24 cellular contexts compared by ENCODE assay signal in the genomic region with DNA sequence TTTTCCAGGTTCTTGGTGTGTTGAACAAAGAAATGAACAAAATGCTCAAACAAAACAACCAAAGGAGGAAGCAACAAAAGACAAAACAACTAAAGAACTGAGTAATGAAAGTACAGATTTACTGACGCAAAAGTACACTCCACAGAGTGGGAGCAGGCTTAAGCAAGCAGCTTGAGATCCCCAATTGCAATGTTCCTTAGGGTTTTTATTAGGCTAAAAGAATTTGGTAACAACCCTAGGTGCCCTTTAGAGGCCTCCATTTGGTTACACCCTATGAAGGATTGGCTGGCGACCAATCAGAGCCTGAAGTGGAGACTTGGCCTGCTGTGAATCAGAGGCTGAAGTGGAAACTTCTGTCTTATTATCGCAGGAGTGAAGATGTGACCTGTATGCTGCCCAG.
A peak's percentile ranks its signal among the peaks of the same experiment; 100 is the strongest.
DNase-seq lines count a peak whose midpoint lies in the region; ATAC-seq, FAIRE-seq and TF ChIP-seq lines count a peak whose summit lies in the region.
"Had no signal": no experiment of that assay in that cellular context is flagged by ENCODE, and none has a peak within 500 bp of the region (broad histone marks: within the 10 kb centered on the region; RNA-seq: fewer than 3 reads in every experiment).

No MANE protein-coding gene starts in this region.

- no peak overlapping the region for H3K27ac ChIP-seq in right cardiac atrium (ENCODE audit: low read length)
- H3K27ac ChIP-seq in colonic mucosa: no peak overlapping the region
- H3K27ac ChIP-seq: BLaER1 had no signal

- 88% methylated on average over 3 of the region's 3 CpGs for WGBS in right cardiac atrium

- no peak overlapping the region for H3K4me3 ChIP-seq in right cardiac atrium (ENCODE audit: low read length)
- no peak overlapping the region for H3K4me3 ChIP-seq in colonic mucosa
- H3K4me3 ChIP-seq: BLaER1, GM12878 had no signal

- H3K4me1 ChIP-seq in right cardiac atrium (ENCODE audit: control insufficient read depth, insufficient read depth, low read length): no peaks in the 10 kb centered on the region
- H3K4me1 ChIP-seq in colonic mucosa: no peaks in the 10 kb centered on the region
- H3K4me1 ChIP-seq: BE2C had no signal

- H3K9ac ChIP-seq in colonic mucosa (ENCODE audit: low read depth in 2 of 2, low read length in 2 of 2): no peak overlapping the region
- H3K9ac ChIP-seq: BLaER1 had no signal

- H3K36me3 ChIP-seq in colonic mucosa: no peaks in the 10 kb centered on the region
- H3K36me3 ChIP-seq: BE2C, BLaER1 had no signal

- no peak for TF ChIP-seq CTCF in colonic mucosa (IDR thresholded peaks at IDR 0.05)

- in situ Hi-C loops in G401 (cut with HindIII; ENCODE audit: low sequenced_read_pairs): no loop called here

- ATAC-seq in right cardiac atrium: no peak
- ATAC-seq: GM12878 had no signal

- FAIRE-seq in G401.6 (lab: Jason Lieb, UNC): peak; percentile 99
- FAIRE-seq: GM12878, GM12892, GM18507 had no signal

- intact Hi-C loops in right cardiac atrium (cut with DNase I) (no loop called here), colonic mucosa (cut with DNase I) (no loop called here)

- DNase-seq in G401 (ENCODE audit: low spot score): peak; percentile 35
- peak; percentile 63 for DNase-seq in cerebellar cortex (ENCODE audit: low spot score)
- DNase-seq in right cardiac atrium: no peak
- no peak for DNase-seq in colonic mucosa
- DNase-seq: 8988T; ACHN; BE2C; C1 segment of cervical spinal cord; CD4-positive, alpha-beta memory T cell; CD4-positive, CD25-positive, alpha-beta regulatory T cell; CD8-positive, alpha-beta memory T cell; COR-L47; DMS 273 treated with DMSO at 0.1 percent for 48 hours; DMS153; DMS53; DMS79; DND-41; EL; GDM1 had no signal

- H3K27me3 ChIP-seq in right cardiac atrium (ENCODE audit: control insufficient read depth, insufficient read depth) (no peaks in the 10 kb centered on the region), colonic mucosa (no peaks in the 10 kb centered on the region)
- H3K27me3 ChIP-seq: BE2C, BLaER1 had no signal

- no peaks in the 10 kb centered on the region for H3K9me3 ChIP-seq in right cardiac atrium (ENCODE audit: control insufficient read depth, low read length)
- no peaks in the 10 kb centered on the region for H3K9me3 ChIP-seq in colonic mucosa
- H3K9me3 ChIP-seq: BE2C had no signal

Comparison
In these comparisons a context has a peak if more than half of its experiments do, and no peak if none do; other contexts are left out.
1. DNase-seq: peak in G401 (single experiment) and cerebellar cortex (single experiment); none in right cardiac atrium (0 of 3) and colonic mucosa (single experiment).